Comparison of ENCODE assay signal across 8 cellular contexts in the genomic region with DNA sequence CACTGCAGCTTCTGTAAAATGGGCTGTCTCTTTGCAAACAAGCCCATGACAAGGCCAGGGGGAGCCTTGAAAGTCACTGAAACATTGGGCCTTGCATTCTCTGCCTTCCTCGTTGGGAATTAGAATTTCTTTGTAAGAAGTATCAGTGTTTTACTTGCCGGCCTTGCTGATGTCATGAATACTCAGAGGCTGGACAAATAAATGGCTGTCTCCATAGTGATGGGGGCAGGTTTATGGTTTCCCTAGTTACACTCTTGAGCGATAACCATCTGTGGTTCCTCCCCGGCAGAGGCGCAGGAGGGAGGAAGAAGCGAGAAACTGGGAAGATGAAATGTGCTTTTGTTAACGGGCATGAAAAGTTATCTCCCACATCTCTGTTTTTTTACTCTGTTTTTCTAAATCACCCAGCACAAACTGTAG.
A peak's percentile ranks its signal among the peaks of the same experiment; 100 is the strongest.
DNase-seq lines count a peak whose midpoint lies in the region; ATAC-seq and TF ChIP-seq lines count a peak whose summit lies in the region.

No MANE protein-coding gene starts in this region.

- no peaks in the 10 kb centered on the region for H3K27me3 Mint-ChIP-seq in CD8-positive, alpha-beta T cell (ENCODE audit: low read depth)
- H3K27me3 Mint-ChIP-seq in osteocyte (ENCODE audit: unreplicated experiment) = peaks cover 3% of the 10 kb centered on the region

- H3K4me1 ChIP-seq in right cardiac atrium (ENCODE audit: control insufficient read depth, insufficient read depth, low read length) (peaks cover 2% of the 10 kb centered on the region), right atrium auricular region (peaks cover 0 to 12% of the 10 kb centered on the region in 2 donors), ectodermal cell (ENCODE audit: control insufficient read depth, insufficient read depth, low read length) (peaks cover 4% of the 10 kb centered on the region), upper lobe of right lung (no peaks in the 10 kb centered on the region)
- H3K4me1 ChIP-seq in CD8-positive, alpha-beta T cell (ENCODE audit: insufficient read depth, low read length) = no peaks in the 10 kb centered on the region

- peaks cover 10% of the 10 kb centered on the region for H3K4me1 Mint-ChIP-seq in CD8-positive, alpha-beta T cell (ENCODE audit: low read depth)
- peaks cover 9% of the 10 kb centered on the region for H3K4me1 Mint-ChIP-seq in osteocyte (ENCODE audit: unreplicated experiment)

- no peaks in the 10 kb centered on the region for H3K9me3 Mint-ChIP-seq in CD8-positive, alpha-beta T cell
- H3K9me3 Mint-ChIP-seq in osteocyte (ENCODE audit: unreplicated experiment) = peaks cover 5% of the 10 kb centered on the region

- no peak overlapping the region for H3K4me3 Mint-ChIP-seq in CD8-positive, alpha-beta T cell
- H3K4me3 Mint-ChIP-seq in osteocyte (ENCODE audit: unreplicated experiment) = no peak overlapping the region

- 40% methylated on average over 7 of the region's 7 CpGs for WGBS in right cardiac atrium
- WGBS in ectodermal cell, 2 experiments = 67 to 88% methylated on average over 6 to 7 of the region's 7 CpGs

- H3K27me3 ChIP-seq in right cardiac atrium (ENCODE audit: control insufficient read depth, insufficient read depth) (no peaks in the 10 kb centered on the region), right atrium auricular region (no peaks in the 10 kb centered on the region), ectodermal cell (ENCODE audit: control insufficient read depth, insufficient read depth, low read length, poor library complexity, severe bottlenecking) (no peaks in the 10 kb centered on the region), upper lobe of right lung (peaks cover 16% of the 10 kb centered on the region)
- no peaks in the 10 kb centered on the region for H3K27me3 ChIP-seq in CD8-positive, alpha-beta T cell (ENCODE audit: insufficient read depth, low read length)

- no peak overlapping the region for H3K27ac ChIP-seq in right cardiac atrium (ENCODE audit: low read length)
- H3K27ac ChIP-seq in right atrium auricular region = no peak overlapping the region
- peak overlapping the region; percentile 75 for H3K27ac ChIP-seq in ectodermal cell (ENCODE audit: insufficient read depth, low read depth, low read length, poor library complexity, severe bottlenecking)
- no peak overlapping the region for H3K27ac ChIP-seq in upper lobe of right lung
- H3K27ac ChIP-seq in CD8-positive, alpha-beta T cell (ENCODE audit: low read depth, low read length) = no peak overlapping the region

- CTCF ChIA-PET in CD8-positive, alpha-beta T cell (lab: Charles Lee) = no interaction called here

- DNase-seq in right cardiac atrium (no peak), right atrium auricular region (ENCODE audit: low spot score) (no peak), LHCN-M2 (ENCODE audit: low read depth) (peak; percentile 9), upper lobe of right lung (no peak), osteocyte (ENCODE audit: extremely low spot score, unreplicated experiment) (no peak)
- DNase-seq in CD8-positive, alpha-beta T cell = no peak
- no peak for DNase-seq in activated CD4-positive, alpha-beta T cell treated with anti-CD3 and anti-CD28 coated beads, Interleukin-2, amount 50 U/mL, for 48 hours

- ATAC-seq in right cardiac atrium (peak; percentile 54 to 65), upper lobe of right lung (peak; percentile 37)
- no peak for ATAC-seq in CD8-positive, alpha-beta T cell

- intact Hi-C loops in right cardiac atrium (cut with DNase I) (no loop called here), upper lobe of right lung (cut with DNase I) (no loop called here)
- intact Hi-C loops in CD8-positive, alpha-beta T cell (cut with DNase I, micrococcal nuclease) = no loop called here

- no peaks in the 10 kb centered on the region for H3K36me3 Mint-ChIP-seq in CD8-positive, alpha-beta T cell
- H3K36me3 Mint-ChIP-seq in osteocyte (ENCODE audit: unreplicated experiment) = no peaks in the 10 kb centered on the region

- H3K9me3 ChIP-seq in right cardiac atrium (ENCODE audit: control insufficient read depth, low read length) (no peaks in the 10 kb centered on the region), right atrium auricular region (no peaks in the 10 kb centered on the region), ectodermal cell (ENCODE audit: control insufficient read depth, low read length) (no peaks in the 10 kb centered on the region), upper lobe of right lung (no peaks in the 10 kb centered on the region)
- no peaks in the 10 kb centered on the region for H3K9me3 ChIP-seq in CD8-positive, alpha-beta T cell (ENCODE audit: low read length)

- POLR2A ChIA-PET in CD8-positive, alpha-beta T cell (lab: Charles Lee) = no interaction called here

- TF ChIP-seq CTCF in right atrium auricular region (IDR thresholded peaks at IDR 0.05) = no peak
- no peak for TF ChIP-seq CTCF in upper lobe of right lung (IDR thresholded peaks at IDR 0.05)
- no peak for TF ChIP-seq CTCF in CD8-positive, alpha-beta T cell (IDR thresholded peaks at IDR 0.05)
- TF ChIP-seq CTCF in osteocyte (IDR thresholded peaks at IDR 0.05) = no peak

- H3K36me3 ChIP-seq in right atrium auricular region (no peaks in the 10 kb centered on the region), ectodermal cell (ENCODE audit: control insufficient read depth, insufficient read depth, low read length) (no peaks in the 10 kb centered on the region), upper lobe of right lung (no peaks in the 10 kb centered on the region)
- no peaks in the 10 kb centered on the region for H3K36me3 ChIP-seq in CD8-positive, alpha-beta T cell (ENCODE audit: insufficient read depth, low read length)

- no peak overlapping the region for H3K27ac Mint-ChIP-seq in CD8-positive, alpha-beta T cell
- H3K27ac Mint-ChIP-seq in osteocyte (ENCODE audit: unreplicated experiment) = no peak overlapping the region

- H3K4me3 ChIP-seq in right cardiac atrium (ENCODE audit: low read length) = no peak overlapping the region
- H3K4me3 ChIP-seq in right atrium auricular region = no peak overlapping the region
- H3K4me3 ChIP-seq in ectodermal cell (ENCODE audit: insufficient read depth, low read depth, low read length) = no peak overlapping the region
- H3K4me3 ChIP-seq in upper lobe of right lung = no peak overlapping the region
- H3K4me3 ChIP-seq in CD8-positive, alpha-beta T cell (ENCODE audit: low read depth, low read length) = no peak overlapping the region
